8 cellular contexts compared by ENCODE assay signal in genomic region chr9:109320338-109320733, GRCh38. TPM values are rescaled to one million over a fixed set of nuclear protein-coding genes. Genes with fewer than 3 reads are reported as not detected.
DNase-seq lines count a peak whose midpoint lies in the region; ATAC-seq and TF ChIP-seq lines count a peak whose summit lies in the region.

No MANE protein-coding gene starts in this region.

- no peaks in the 10 kb centered on the region for H3K27me3 ChIP-seq in Panc1 (ENCODE audit: control insufficient read depth, insufficient read depth, low read length)

- no peaks in the 10 kb centered on the region for H3K36me3 Mint-ChIP-seq in activated T-cell treated with anti-CD3 and anti-CD28 coated beads, Interleukin-2, amount 50 U/mL, for 72 hours (ENCODE audit: insufficient read depth in 2 of 2)
- H3K36me3 Mint-ChIP-seq in T-helper 17 cell (ENCODE audit: low read depth): peaks cover 8% of the 10 kb centered on the region
- no peaks in the 10 kb centered on the region for H3K36me3 Mint-ChIP-seq in type B pancreatic cell

- H3K9me3 ChIP-seq in Panc1 (ENCODE audit: control insufficient read depth, insufficient read depth, low read depth, low read length): no peaks in the 10 kb centered on the region
- H3K9me3 ChIP-seq in T-helper 17 cell (ENCODE audit: control insufficient read depth, low read length, poor library complexity, severe bottlenecking): no peaks in the 10 kb centered on the region

- in situ Hi-C loops in Panc1 (cut with HindIII; ENCODE audit: low pct_unique_long_range_greater_than_20kb, low sequenced_read_pairs): no loop called here

- H3K4me3 Mint-ChIP-seq in activated T-cell treated with anti-CD3 and anti-CD28 coated beads, Interleukin-2, amount 50 U/mL, for 72 hours: no peak overlapping the region
- H3K4me3 Mint-ChIP-seq in T-helper 17 cell (no peak overlapping the region), type B pancreatic cell (no peak overlapping the region)

- H3K9me3 Mint-ChIP-seq in activated T-cell treated with anti-CD3 and anti-CD28 coated beads, Interleukin-2, amount 50 U/mL, for 72 hours: no peaks in the 10 kb centered on the region
- no peaks in the 10 kb centered on the region for H3K9me3 Mint-ChIP-seq in type B pancreatic cell

- peak; percentile 36 to 48 for ATAC-seq in activated T-cell treated with anti-CD3 and anti-CD28 coated beads, Interleukin-2, amount 50 U/mL, for 72 hours (replicated peaks in 1 of 2)
- ATAC-seq in HG02610 (IDR thresholded peaks at IDR 0.05; ENCODE audit: unreplicated experiment): peak; percentile 23
- ATAC-seq in Panc1: peak; percentile 52
- peak; percentile 47 for ATAC-seq in left lobe of liver
- no peak for ATAC-seq in T-helper 17 cell

- CTCF ChIA-PET in Panc1 (lab: Charles Lee): no interaction called here

- H3K27ac ChIP-seq in Panc1 (ENCODE audit: low read length): no peak overlapping the region

- TF ChIP-seq CTCF in Panc1 (IDR thresholded peaks at IDR 0.05) (no peak), type B pancreatic cell (conservative IDR thresholded peaks at IDR 0.05) (no peak)

- POLR2A ChIA-PET in Panc1 (lab: Charles Lee): no interaction called here

- H3K4me3 ChIP-seq in Panc1 (ENCODE audit: low read depth in 2 of 2, low read length in 2 of 2): peak overlapping the region in 1 of 2 experiments; percentile 53; a peak in 1 of 4 replicates

- H3K36me3 ChIP-seq in Panc1 (ENCODE audit: control insufficient read depth, insufficient read depth, low read length): no peaks in the 10 kb centered on the region

- BruUV-seq in Panc1 (replicated peaks; lab: Mats Ljungman, UMichigan): no TSS peak

- peaks cover 72% of the 10 kb centered on the region for H3K27me3 Mint-ChIP-seq in activated T-cell treated with anti-CD3 and anti-CD28 coated beads, Interleukin-2, amount 50 U/mL, for 72 hours (ENCODE audit: low read depth)
- H3K27me3 Mint-ChIP-seq in T-helper 17 cell (peaks cover 69% of the 10 kb centered on the region), type B pancreatic cell (peaks cover 36% of the 10 kb centered on the region)

- H3K27ac Mint-ChIP-seq in activated T-cell treated with anti-CD3 and anti-CD28 coated beads, Interleukin-2, amount 50 U/mL, for 72 hours: no peak overlapping the region
- H3K27ac Mint-ChIP-seq in T-helper 17 cell: no peak overlapping the region
- no peak overlapping the region for H3K27ac Mint-ChIP-seq in type B pancreatic cell

- H3K4me1 Mint-ChIP-seq in activated T-cell treated with anti-CD3 and anti-CD28 coated beads, Interleukin-2, amount 50 U/mL, for 72 hours (ENCODE audit: low read depth): peaks cover 9% of the 10 kb centered on the region
- H3K4me1 Mint-ChIP-seq in T-helper 17 cell: peaks cover 4% of the 10 kb centered on the region
- peaks cover 33% of the 10 kb centered on the region for H3K4me1 Mint-ChIP-seq in type B pancreatic cell (ENCODE audit: unreplicated experiment)

- DNase-seq in activated T-cell treated with anti-CD3 and anti-CD28 coated beads, Interleukin-2, amount 50 U/mL, for 72 hours: peak; percentile 27
- DNase-seq in activated T-cell treated with anti-CD3 and anti-CD28 coated beads, Interleukin-2, amount 50 U/mL, for 1 hour: no peak
- DNase-seq in Panc1 (ENCODE audit: low read depth, low spot score) (no peak), left lobe of liver (ENCODE audit: low spot score) (peak; percentile 59), T-helper 17 cell (no peak), type B pancreatic cell (ENCODE audit: extremely low spot score, unreplicated experiment) (no peak)
- DNase-seq in activated effector memory CD4-positive, alpha-beta T cell treated with anti-CD3 and anti-CD28 coated beads, Interleukin-2, amount 50 U/mL, for 16 hours: no peak

- intact Hi-C loops in Panc1 (cut with micrococcal nuclease; ENCODE audit: unreplicated experiment): loop anchor here (5.0 kb wide), 2 partner anchors 128 to 308 kb away; partner anchors contain the start of gene CTNNAL1

- H3K4me1 ChIP-seq in Panc1 (ENCODE audit: control insufficient read depth, insufficient read depth, low read length): peaks cover 28% of the 10 kb centered on the region

RNA-seq across cellular contexts. Expression of gene EPB41L4B, which starts 0.5 kb away (rescaled TPM):
- 1 to 10 TPM; 1.6 to 3.8 TPM for total RNA-seq in activated T-cell treated with anti-CD3 and anti-CD28 coated beads, Interleukin-2, amount 50 U/mL, for 72 hours
- total RNA-seq in Panc1 (2021; ENCODE audit: unreplicated experiment) (27.8 TPM), left lobe of liver (51.4 TPM), T-helper 17 cell (not detected), type B pancreatic cell (ENCODE audit: low replicate concordance) (14.4 and 29.1 TPM in 2 replicates)
- 20.2 TPM for polyA plus RNA-seq in Panc1 (2012; ENCODE audit: insufficient read length)

Comparison
In these comparisons a context has a peak if more than half of its experiments do, and no peak if none do; other contexts are left out.
1. DNase-seq: peak in activated T-cell treated with anti-CD3 and anti-CD28 coated beads, Interleukin-2, amount 50 U/mL, for 72 hours (2 of 2) and left lobe of liver (single experiment); none in activated T-cell treated with anti-CD3 and anti-CD28 coated beads, Interleukin-2, amount 50 U/mL, for 1 hour (single experiment), Panc1 (single experiment), activated effector memory CD4-positive, alpha-beta T cell treated with anti-CD3 and anti-CD28 coated beads, Interleukin-2, amount 50 U/mL, for 16 hours (single experiment), T-helper 17 cell (0 of 3) and type B pancreatic cell (single experiment).